7 cellular contexts compared by ENCODE assay signal in genomic region chr20:9514461-9515210, GRCh38. TPM values are rescaled to one million over a fixed set of nuclear protein-coding genes. Genes with fewer than 3 reads are reported as not detected.
DNase-seq lines count a peak whose midpoint lies in the region; ATAC-seq and TF ChIP-seq lines count a peak whose summit lies in the region.

LAMP5 (plus strand) TSS chr20:9514590; CDS start chr20:9514853, 263 bp downstream.

- CTCF ChIA-PET in Panc1 (lab: Charles Lee), result no interaction called here

- H3K27ac ChIP-seq in HL-60 (replicated peaks) (no peak within 1 kb of the TSS), Panc1 (ENCODE audit: low read length) (no peak within 1 kb of the TSS), right atrium auricular region (no peak within 1 kb of the TSS), sigmoid colon (no peak within 1 kb of the TSS)

- DNase-seq in HL-60 (ENCODE audit: low read depth in 1 of 2, low spot score in 1 of 2) (no peak), Panc1 (ENCODE audit: low read depth, low spot score) (no peak), right atrium auricular region (ENCODE audit: low spot score) (no peak), sigmoid colon (no peak), GF-D8 (lab: John Stamatoyannopoulos, UW) (no peak)
- no peak for DNase-seq in activated CD8-positive, alpha-beta memory T cell treated with anti-CD3 and anti-CD28 coated beads, Interleukin-2, amount 50 U/mL, for 48 hours

- H3K9me3 ChIP-seq in Panc1 (ENCODE audit: control insufficient read depth, insufficient read depth, low read depth, low read length) (no peaks in the 10 kb centered on the region), right atrium auricular region (no peaks in the 10 kb centered on the region), sigmoid colon (no peaks in the 10 kb centered on the region)

- POLR2A ChIA-PET in Panc1 (lab: Charles Lee), result no interaction called here

- ATAC-seq in Panc1 (peak; percentile 69; the same call in 1 of the 2 replicates), HG02840 (IDR thresholded peaks at IDR 0.05; ENCODE audit: low FRiP score, unreplicated experiment) (no peak)

- no peak for TF ChIP-seq CTCF in HL-60 (IDR thresholded peaks at IDR 0.05; ENCODE audit: insufficient read depth, low read length)
- TF ChIP-seq CTCF in Panc1 (IDR thresholded peaks at IDR 0.05), result no peak
- no peak for TF ChIP-seq CTCF in right atrium auricular region (IDR thresholded peaks at IDR 0.05)
- no peak for TF ChIP-seq CTCF in sigmoid colon (IDR thresholded peaks at IDR 0.05)

- TF ChIP-seq EP300 in sigmoid colon (IDR thresholded peaks at IDR 0.05), result no peak

- H3K36me3 ChIP-seq in Panc1 (ENCODE audit: control insufficient read depth, insufficient read depth, low read length) (no peaks in the 10 kb centered on the region; the same call in 1 of the 2 replicates), right atrium auricular region (no peaks in the 10 kb centered on the region), sigmoid colon (no peaks in the 10 kb centered on the region)

- no TSS peak for BruUV-seq in Panc1 (replicated peaks; lab: Mats Ljungman, UMichigan)

- intact Hi-C loops in Panc1 (cut with micrococcal nuclease; ENCODE audit: unreplicated experiment) (no loop called here), sigmoid colon (cut with DNase I) (no loop called here)

- peak within 1 kb of the TSS; percentile 54 for H3K4me3 ChIP-seq in HL-60 (replicated peaks; ENCODE audit: insufficient read depth, low read length)
- peak within 1 kb of the TSS; percentile 12 to 29; a peak in 3 of 4 replicates for H3K4me3 ChIP-seq in Panc1 (ENCODE audit: low read depth in 2 of 2, low read length in 2 of 2)
- H3K4me3 ChIP-seq in right atrium auricular region, result peak within 1 kb of the TSS; percentile 6 to 31
- H3K4me3 ChIP-seq in sigmoid colon, result peak within 1 kb of the TSS in 3 of 4 donors; percentile 7 to 28 (median 15)

- H3K27me3 ChIP-seq in HL-60 (ENCODE audit: insufficient read depth, poor library complexity, severe bottlenecking) (peaks cover 52% of the 10 kb centered on the region), Panc1 (ENCODE audit: control insufficient read depth, insufficient read depth, low read length) (peaks cover 32% of the 10 kb centered on the region), right atrium auricular region (peaks cover 13 to 14% of the 10 kb centered on the region in 2 donors), sigmoid colon (peaks cover 15 to 67% (median 20%) of the 10 kb centered on the region in 3 donors)

- in situ Hi-C loops in Panc1 (cut with HindIII; ENCODE audit: low pct_unique_long_range_greater_than_20kb, low sequenced_read_pairs), result no loop called here

- H3K4me1 ChIP-seq in Panc1 (ENCODE audit: control insufficient read depth, insufficient read depth, low read length) (peaks cover 5% of the 10 kb centered on the region; the same call in 1 of the 2 replicates), right atrium auricular region (peaks cover 0 to 31% of the 10 kb centered on the region in 2 donors), sigmoid colon (peaks cover 0 to 27% (median 17%) of the 10 kb centered on the region in 4 donors)

- WGBS in sigmoid colon, 2 donors, result 1 to 4% methylated on average over 38 of the region's 38 CpGs

- TF ChIP-seq POLR2A in sigmoid colon (IDR thresholded peaks at IDR 0.05), result no peak

RNA-seq across cellular contexts. Expression of gene LAMP5, which starts in this region (rescaled TPM):
- total RNA-seq in Panc1 (2021; ENCODE audit: unreplicated experiment) (not detected), right atrium auricular region (not detected), sigmoid colon (1 to 10 TPM in 2 of 4 donors, under 1 TPM in 2; 0.16 to 3.6 (median 1.1) TPM)
- polyA plus RNA-seq in Panc1 (2012; ENCODE audit: insufficient read length), result not detected
- polyA plus RNA-seq in sigmoid colon, result under 1 TPM in 2 of 3 donors, not detected in 1; 0.46 to 0.80 TPM

Comparison
In these comparisons a context has a peak if more than half of its experiments do, and no peak if none do; other contexts are left out.
1. Peak in ATAC-seq and H3K4me3 ChIP-seq in Panc1; RNA of the gene not detected or under 1 TPM.